8 cellular contexts compared by ENCODE assay signal in genomic region chr7:95420996-95421846, GRCh38. TPM values are rescaled to one million over a fixed set of nuclear protein-coding genes. Genes with fewer than 3 reads are reported as not detected.
DNase-seq lines count a peak whose midpoint lies in the region; ATAC-seq and TF ChIP-seq lines count a peak whose summit lies in the region.

No MANE protein-coding gene starts in this region.

- H3K4me3 ChIP-seq in HFF-Myc (replicated peaks; ENCODE audit: low read depth, low read length), result no peak overlapping the region
- H3K4me3 ChIP-seq in fibroblast of lung (replicated peaks in 1 of 4; ENCODE audit: control extremely low read depth in 1 of 4, insufficient read depth in 1 of 4, low read depth in 3 of 4, low read length in 4 of 4), result no peak overlapping the region

- H3K36me3 ChIP-seq in fibroblast of lung (ENCODE audit: control insufficient read depth, insufficient read depth, low read length), result no peaks in the 10 kb centered on the region

- H4K20me1 ChIP-seq in fibroblast of lung (ENCODE audit: control insufficient read depth, extremely low read depth, insufficient read depth, low read length), result no peaks in the 10 kb centered on the region

- no peaks in the 10 kb centered on the region for H3K9me3 Mint-ChIP-seq in activated CD4-positive, alpha-beta memory T cell treated with anti-CD3 and anti-CD28 coated beads for 36 hours

- H3K27me3 ChIP-seq in fibroblast of lung (ENCODE audit: control insufficient read depth, insufficient read depth, low read length), result no peaks in the 10 kb centered on the region

- intact Hi-C loops in activated CD4-positive, alpha-beta memory T cell treated with anti-CD3 and anti-CD28 coated beads for 36 hours (cut with micrococcal nuclease), result no loop called here

- POLR2A ChIA-PET in activated CD4-positive, alpha-beta memory T cell treated with anti-CD3 and anti-CD28 coated beads for 36 hours (lab: Charles Lee), result no interaction called here

- H3K27ac Mint-ChIP-seq in activated CD4-positive, alpha-beta memory T cell treated with anti-CD3 and anti-CD28 coated beads for 36 hours, result no peak overlapping the region

- no peak overlapping the region for H3K27ac ChIP-seq in fibroblast of lung (ENCODE audit: insufficient read depth, low read length)

- TF ChIP-seq CTCF in HFF-Myc (IDR thresholded peaks at IDR 0.05; ENCODE audit: low read depth, low read length, missing control alignments), result no peak
- no peak for TF ChIP-seq CTCF in fibroblast of lung (conservative IDR thresholded peaks at IDR 0.05 in 1 of 2, IDR thresholded peaks at IDR 0.05 in 1 of 2; ENCODE audit: low read depth in 1 of 2, low read length in 2 of 2)

- H3K4me1 Mint-ChIP-seq in activated CD4-positive, alpha-beta memory T cell treated with anti-CD3 and anti-CD28 coated beads for 36 hours (ENCODE audit: low read depth), result no peaks in the 10 kb centered on the region

- peak; percentile 27 for DNase-seq in HFF-Myc (ENCODE audit: extremely low read depth, low read depth)
- DNase-seq in NCI-H2171 treated with DMSO at 0.1 percent for 48 hours (lab: John Stamatoyannopoulos, UW), result peak; percentile 88
- DNase-seq in fibroblast of lung (ENCODE audit: low read depth in 2 of 2), result peak; percentile 52 to 59
- DNase-seq in pons (ENCODE audit: low spot score), result peak; percentile 76
- no peak for DNase-seq in activated CD4-positive, alpha-beta memory T cell treated with anti-CD3 and anti-CD28 coated beads for 36 hours

- no peak overlapping the region for H3K9ac ChIP-seq in fibroblast of lung (ENCODE audit: insufficient read depth, low read length)

- peaks cover 2% of the 10 kb centered on the region for H3K79me2 ChIP-seq in fibroblast of lung (ENCODE audit: control insufficient read depth, insufficient read depth, low read length)

- ATAC-seq in GM18867 (IDR thresholded peaks at IDR 0.05; ENCODE audit: unreplicated experiment) (no peak), GM21390 (IDR thresholded peaks at IDR 0.05; ENCODE audit: unreplicated experiment) (no peak), HG02981 (IDR thresholded peaks at IDR 0.05; ENCODE audit: unreplicated experiment) (no peak)

- CTCF ChIA-PET in activated CD4-positive, alpha-beta memory T cell treated with anti-CD3 and anti-CD28 coated beads for 36 hours (lab: Charles Lee), result no interaction called here

- no peaks in the 10 kb centered on the region for H3K9me3 ChIP-seq in fibroblast of lung (ENCODE audit: control insufficient read depth, insufficient read depth, low read depth, low read length)

- H3K4me1 ChIP-seq in fibroblast of lung (ENCODE audit: control insufficient read depth, extremely low read depth, insufficient read depth, low read length), result peaks cover 4% of the 10 kb centered on the region

- no peaks in the 10 kb centered on the region for H3K36me3 Mint-ChIP-seq in activated CD4-positive, alpha-beta memory T cell treated with anti-CD3 and anti-CD28 coated beads for 36 hours

- H3K4me2 ChIP-seq in fibroblast of lung (ENCODE audit: extremely low read depth, insufficient read depth, low read length), result no peak overlapping the region

- no peak overlapping the region for H2AFZ ChIP-seq in fibroblast of lung (ENCODE audit: low read length)

- peaks cover 1% of the 10 kb centered on the region for H3K27me3 Mint-ChIP-seq in activated CD4-positive, alpha-beta memory T cell treated with anti-CD3 and anti-CD28 coated beads for 36 hours

- no peak overlapping the region for H3K4me3 Mint-ChIP-seq in activated CD4-positive, alpha-beta memory T cell treated with anti-CD3 and anti-CD28 coated beads for 36 hours

RNA-seq across cellular contexts. Expression of gene PON2, which starts 13.6 kb away (rescaled TPM):
- 43.1 and 72.8 TPM in 2 replicates for total RNA-seq in fibroblast of lung
- polyA plus RNA-seq in fibroblast of lung, result 77.5 and 140 TPM in 2 replicates
- polyA plus RNA-seq in fibroblast of lung (2012), result 51.1 and 83.4 TPM in 2 replicates
- polyA minus RNA-seq in fibroblast of lung (ENCODE audit: low replicate concordance), result 4.0 and 7.9 TPM in 2 replicates
- total RNA-seq in activated CD4-positive, alpha-beta memory T cell treated with anti-CD3 and anti-CD28 coated beads for 36 hours, result 1 to 10 TPM; 3.6 to 5.0 TPM

RNA-seq across cellular contexts. Expression of gene PON3, which starts 25.0 kb away (rescaled TPM):
- total RNA-seq in fibroblast of lung, result under 0.01 TPM in 2 replicates
- 0.50 TPM in 1 of 2 replicates, not detected in the other for polyA plus RNA-seq in fibroblast of lung
- polyA plus RNA-seq in fibroblast of lung (2012), result 0.26 TPM in 1 of 2 replicates, not detected in the other
- polyA minus RNA-seq in fibroblast of lung (ENCODE audit: low replicate concordance), result not detected in 2 replicates
- total RNA-seq in activated CD4-positive, alpha-beta memory T cell treated with anti-CD3 and anti-CD28 coated beads for 36 hours, result not detected
